ENCODE assay signal across 9 cellular contexts in the genomic region with DNA sequence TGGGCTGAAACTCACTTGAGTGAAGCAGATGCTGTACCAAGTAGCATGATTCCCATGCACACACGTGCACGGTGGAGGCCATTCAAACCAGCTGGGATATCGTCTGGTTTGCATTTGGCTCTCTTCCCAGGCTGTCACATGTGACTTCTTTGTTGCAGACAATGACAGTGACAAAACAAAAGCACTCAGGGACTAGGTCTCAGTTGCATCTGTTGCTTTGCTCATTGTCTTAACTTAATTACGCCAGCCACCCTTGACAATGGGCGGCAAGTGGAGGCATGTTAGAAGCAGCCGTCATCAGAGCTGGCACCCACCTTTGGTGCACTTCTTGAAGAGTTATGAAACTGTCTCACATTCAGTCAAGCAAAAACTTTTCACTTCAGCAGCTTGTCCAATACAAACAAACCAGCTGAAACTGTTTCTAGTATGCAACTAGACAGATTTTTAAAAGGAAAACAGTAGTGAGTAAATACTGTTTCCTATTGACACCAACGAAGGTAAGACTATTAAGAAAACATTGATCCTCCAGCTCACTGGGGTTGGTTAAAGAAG.
DNase-seq lines count a peak whose midpoint lies in the region; ATAC-seq and FAIRE-seq lines count a peak whose summit lies in the region.
"Had no signal": no experiment of that assay in that cellular context is flagged by ENCODE, and none has a peak within 500 bp of the region (broad histone marks: within the 10 kb centered on the region; RNA-seq: fewer than 3 reads in every experiment).

No MANE protein-coding gene starts in this region.

- FAIRE-seq in GM19239 (lab: Jason Lieb, UNC), result peak; percentile 23

- intact Hi-C loops in posterior cingulate gyrus (cut with DNase I), result no loop called here

- no peak for ATAC-seq in GM19351 (IDR thresholded peaks at IDR 0.05; ENCODE audit: unreplicated experiment)

- no peak for DNase-seq in GM19239 (ENCODE audit: insufficient read length, low spot score)
- peak; percentile 7 for DNase-seq in NCI-H1436 treated with DMSO at 0.1 percent for 48 hours (lab: John Stamatoyannopoulos, UW)
- peak in 50 of 61 donors; percentile 1 to 79 (median 28) for DNase-seq in caudate nucleus (lab: John Stamatoyannopoulos, UW)
- DNase-seq in posterior cingulate gyrus, result peak in 9 of 10 donors; percentile 18 to 92 (median 59)
- DNase-seq in NCI-H446 treated with DMSO at 0.1 percent for 48 hours (lab: John Stamatoyannopoulos, UW), result no peak
- no peak for DNase-seq in Kasumi-1 (lab: John Stamatoyannopoulos, UW)
- DNase-seq in GF-D8 (lab: John Stamatoyannopoulos, UW), result no peak

- H3K27ac ChIP-seq in caudate nucleus (ENCODE audit: low read depth, low read length), result no peak overlapping the region
- H3K27ac ChIP-seq: vagina had no signal

Comparison
In these comparisons a context has a peak if more than half of its experiments do, and no peak if none do; other contexts are left out.
1. DNase-seq: peak in NCI-H1436 treated with DMSO at 0.1 percent for 48 hours (single experiment), caudate nucleus (50 of 61) and posterior cingulate gyrus (9 of 10); none in GM19239 (single experiment), NCI-H446 treated with DMSO at 0.1 percent for 48 hours (single experiment), Kasumi-1 (0 of 2) and GF-D8 (single experiment).